10 cellular contexts compared by ENCODE assay signal in genomic region chr6:27891300-27891913, GRCh38. TPM values are rescaled to one million over a fixed set of nuclear protein-coding genes. Genes with fewer than 3 reads are reported as not detected.
A peak's percentile ranks its signal among the peaks of the same experiment; 100 is the strongest.
DNase-seq lines count a peak whose midpoint lies in the region; FAIRE-seq and TF ChIP-seq lines count a peak whose summit lies in the region.
"Had no signal": no experiment of that assay in that cellular context is flagged by ENCODE, and none has a peak within 500 bp of the region (broad histone marks: within the 10 kb centered on the region; RNA-seq: fewer than 3 reads in every experiment).

No MANE protein-coding gene starts in this region.

- no peak overlapping the region for H4K91ac ChIP-seq in H9 (ENCODE audit: insufficient read length, low read depth, low read length)

- peaks cover 0 to 4% (median 3%) of the 10 kb centered on the region in 3 experiments; a peak in 3 of 7 replicates for H3K36me3 Mint-ChIP-seq in H9 (ENCODE audit: insufficient read depth in 1 of 3, low read depth in 3 of 3)
- H3K36me3 Mint-ChIP-seq: type B pancreatic cell had no signal

- H3K4me1 Mint-ChIP-seq in H9, result peaks cover 33 to 35% of the 10 kb centered on the region in 2 experiments

- H3K27ac ChIP-seq in 22Rv1 (peak overlapping the region; percentile 100), H9 (ENCODE audit: insufficient read length, low read depth, low read length) (peak overlapping the region; percentile 80), small intestine (ENCODE audit: low read depth in 1 of 2, low read length in 1 of 2) (no peak overlapping the region), right atrium auricular region (no peak overlapping the region)

- H2BK20ac ChIP-seq in H9 (ENCODE audit: low read depth, low read length, poor library complexity, severe bottlenecking), result no peak overlapping the region

- H3K4me2 ChIP-seq in H9 (ENCODE audit: insufficient read depth, insufficient read length, low read length), result peak overlapping the region; percentile 62

- H3T11ph ChIP-seq in H9 (ENCODE audit: low read length), result no peak overlapping the region

- no peak overlapping the region for H2AFZ ChIP-seq in H9 (ENCODE audit: low read length)

- peaks cover 9% of the 10 kb centered on the region; the same call in 1 of the 2 replicates for H3K27me3 Mint-ChIP-seq in H9 (ENCODE audit: low read depth)
- H3K27me3 Mint-ChIP-seq: type B pancreatic cell had no signal

- H3K36me3 ChIP-seq in small intestine (ENCODE audit: control insufficient read depth in 2 of 2, insufficient read depth in 2 of 2, low read length in 2 of 2), result no peaks in the 10 kb centered on the region
- no peaks in the 10 kb centered on the region for H3K36me3 ChIP-seq in right atrium auricular region

- no peak overlapping the region for H2BK12ac ChIP-seq in H9 (ENCODE audit: insufficient read length, low read depth, low read length)

- H2BK120ac ChIP-seq in H9 (ENCODE audit: low read depth, low read length, poor library complexity, severe bottlenecking), result no peak overlapping the region

- no peaks in the 10 kb centered on the region for H3K79me1 ChIP-seq in H9 (ENCODE audit: insufficient read depth, low read depth, low read length, poor library complexity, severe bottlenecking)

- no peak overlapping the region for H3K18ac ChIP-seq in H9 (ENCODE audit: insufficient read length, low read depth, low read length)

- H3K9ac ChIP-seq in H9 (ENCODE audit: extremely low read depth, insufficient read length, low read length), result peak overlapping the region; percentile 99

- H4K5ac ChIP-seq in H9 (ENCODE audit: insufficient read length, low read depth, low read length), result no peak overlapping the region

- no peak overlapping the region; the same call in 1 of the 2 replicates for H3K14ac ChIP-seq in H9 (ENCODE audit: insufficient read depth, low read length)

- no peak overlapping the region for H3K23ac ChIP-seq in H9 (ENCODE audit: insufficient read length, low read depth, low read length)

- H3K27me3 ChIP-seq in H9 (ENCODE audit: insufficient read depth, low read length) (no peaks in the 10 kb centered on the region), small intestine (ENCODE audit: control insufficient read depth in 2 of 2, insufficient read depth in 2 of 2, low read length in 2 of 2) (no peaks in the 10 kb centered on the region), right atrium auricular region (peaks cover 0 to 23% of the 10 kb centered on the region in 2 donors)

- WGBS in H9 (ENCODE audit: extremely low coverage, insufficient read length, low lambda C conversion rate), result no CpG with 5 or more reads among the region's 7 CpGs
- 34 to 41% (median 38%) methylated on average over 7 of the region's 7 CpGs for WGBS in small intestine, 3 donors

- no peaks in the 10 kb centered on the region for H3K79me2 ChIP-seq in H9 (ENCODE audit: insufficient read depth, low read length)

- H2BK15ac ChIP-seq in H9 (ENCODE audit: low read depth, low read length), result no peak overlapping the region

- H3K56ac ChIP-seq in H9 (ENCODE audit: insufficient read length, low read depth, low read length), result no peak overlapping the region

- no peak for DNase-seq in H9
- peak; percentile 1 for DNase-seq in SW480 (ENCODE audit: low spot score)
- no peak for DNase-seq in small intestine
- DNase-seq in right atrium auricular region (ENCODE audit: low spot score), result no peak
- DNase-seq in HPDE6-E6E7 (ENCODE audit: extremely low spot score), result no peak
- DNase-seq in DMS53 treated with DMSO at 0.1 percent for 48 hours (lab: John Stamatoyannopoulos, UW; ENCODE audit: unreplicated experiment), result no peak

- peaks cover 0 to 3% of the 10 kb centered on the region in 2 experiments; a peak in 1 of 5 replicates for H3K9me3 Mint-ChIP-seq in H9
- H3K9me3 Mint-ChIP-seq: type B pancreatic cell had no signal

- no peak overlapping the region for H2BK5ac ChIP-seq in H9 (ENCODE audit: insufficient read length, low read length)

- peaks cover 5% of the 10 kb centered on the region for H3K4me1 ChIP-seq in H9 (ENCODE audit: insufficient read depth, low read length)
- H3K4me1 ChIP-seq in small intestine (ENCODE audit: control insufficient read depth in 2 of 2, insufficient read depth in 1 of 2, low read depth in 1 of 2, low read length in 1 of 2), result peaks cover 0 to 3% of the 10 kb centered on the region in 2 donors
- peaks cover 0 to 30% of the 10 kb centered on the region in 2 donors for H3K4me1 ChIP-seq in right atrium auricular region

- H3K9me3 ChIP-seq in H9 (ENCODE audit: control insufficient read depth, low read depth, low read length) (no peaks in the 10 kb centered on the region), small intestine (ENCODE audit: control insufficient read depth, low read depth) (no peaks in the 10 kb centered on the region), right atrium auricular region (no peaks in the 10 kb centered on the region)

- H3K23me2 ChIP-seq in H9 (ENCODE audit: insufficient read length, low read depth, low read length, poor library complexity, severe bottlenecking), result peaks cover 19% of the 10 kb centered on the region

- TF ChIP-seq CTCF in 22Rv1 (IDR thresholded peaks at IDR 0.05) (no peak), H9 (conservative IDR thresholded peaks at IDR 0.05) (no peak), right atrium auricular region (IDR thresholded peaks at IDR 0.05) (no peak)

- H4K8ac ChIP-seq in H9 (replicated peaks; ENCODE audit: insufficient read length, low read depth, low read length), result no peak overlapping the region

- peak overlapping the region; percentile 99 to 100 (median 99) for H3K27ac Mint-ChIP-seq in H9
- H3K27ac Mint-ChIP-seq: type B pancreatic cell had no signal

- no peak for FAIRE-seq in small intestine (lab: Jason Lieb, UNC)

- H4K20me1 ChIP-seq in H9 (ENCODE audit: control insufficient read depth, insufficient read depth, insufficient read length), result no peaks in the 10 kb centered on the region

- H3K4me3 ChIP-seq in iPS-11a (ENCODE audit: low read depth, low read length) (peak overlapping the region; percentile 89), small intestine (ENCODE audit: low read depth in 1 of 2, low read length in 2 of 2) (no peak overlapping the region), right atrium auricular region (no peak overlapping the region)

- no peak overlapping the region for H2AK5ac ChIP-seq in H9 (ENCODE audit: insufficient read length, low read length)

- no peak overlapping the region for H3K4me3 Mint-ChIP-seq in H9
- H3K4me3 Mint-ChIP-seq: type B pancreatic cell had no signal

- no peak overlapping the region for H3K4ac ChIP-seq in H9 (ENCODE audit: low read depth, low read length)

RNA-seq across cellular contexts. Expression of gene OR2B2, which starts 20.8 kb away (rescaled TPM):
- total RNA-seq in H9 (2021) (not detected in 2 replicates), right atrium auricular region (not detected)
- polyA plus RNA-seq in small intestine, result not detected
- total RNA-seq: NCI-H460 had no signal

Comparison
In these comparisons a context has a peak if more than half of its experiments do, and no peak if none do; other contexts are left out.
1. H3K27ac ChIP-seq: peak in 22Rv1 (single experiment) and H9 (single experiment); none in small intestine (0 of 2) and right atrium auricular region (0 of 2).